Comparison of ENCODE assay signal across 11 cellular contexts in genomic region chr6:150169609-150170008, GRCh38. TPM values are rescaled to one million over a fixed set of nuclear protein-coding genes. Genes with fewer than 3 reads are reported as not detected.
A peak's percentile ranks its signal among the peaks of the same experiment; 100 is the strongest.
DNase-seq lines count a peak whose midpoint lies in the region; ATAC-seq and TF ChIP-seq lines count a peak whose summit lies in the region.
"Had no signal": no experiment of that assay in that cellular context is flagged by ENCODE, and none has a peak within 500 bp of the region (broad histone marks: within the 10 kb centered on the region; RNA-seq: fewer than 3 reads in every experiment).

No MANE protein-coding gene starts in this region.

- no peak overlapping the region for H3K4me3 ChIP-seq in IMR-90 (ENCODE audit: insufficient read depth, low read depth, low read length)
- no peak overlapping the region for H3K4me3 ChIP-seq in osteoblast (ENCODE audit: insufficient read depth, low read length)
- H3K4me3 ChIP-seq in effector memory CD4-positive, alpha-beta T cell (ENCODE audit: insufficient read depth, low read depth, low read length, poor library complexity, severe bottlenecking) = no peak overlapping the region

- H3K9me1 ChIP-seq in IMR-90 (ENCODE audit: insufficient read depth, low read length) = no peaks in the 10 kb centered on the region

- no peak for TF ChIP-seq RAD21 in IMR-90 (IDR thresholded peaks at IDR 0.05; ENCODE audit: low read length)

- no peak overlapping the region for H2AK9ac ChIP-seq in IMR-90 (replicated peaks; ENCODE audit: low read depth, low read length, poor library complexity)

- H3K36me3 Mint-ChIP-seq in activated naive CD8-positive, alpha-beta T cell treated with anti-CD3 and anti-CD28 coated beads, Interleukin-2, amount 50 U/mL, for 24 hours (ENCODE audit: low read depth) = no peaks in the 10 kb centered on the region

- H2BK15ac ChIP-seq in IMR-90 (ENCODE audit: low read depth, low read length) = no peak overlapping the region

- H2AFZ ChIP-seq in IMR-90 (replicated peaks; ENCODE audit: low read length, poor library complexity) (no peak overlapping the region), osteoblast (ENCODE audit: low read length) (no peak overlapping the region)

- no peak overlapping the region for H4K5ac ChIP-seq in IMR-90 (ENCODE audit: low read depth, low read length)

- CTCF ChIA-PET in IMR-90 (lab: Yijun Ruan, JAX) = no interaction called here

- POLR2A ChIA-PET in IMR-90 (lab: Charles Lee; ENCODE audit: unreplicated experiment) = no interaction called here

- H3K36me3 ChIP-seq in IMR-90 (ENCODE audit: control insufficient read depth, insufficient read depth, low read length) = no peaks in the 10 kb centered on the region
- no peaks in the 10 kb centered on the region for H3K36me3 ChIP-seq in osteoblast (ENCODE audit: insufficient read depth, low read length)
- no peaks in the 10 kb centered on the region for H3K36me3 ChIP-seq in effector memory CD4-positive, alpha-beta T cell (ENCODE audit: control insufficient read depth, insufficient read depth, low read length)

- no peak overlapping the region for H3K14ac ChIP-seq in IMR-90 (replicated peaks; ENCODE audit: low read depth, low read length)

- no TSS peak for BruUV-seq in IMR-90 (replicated peaks; lab: Mats Ljungman, UMichigan)

- no peak overlapping the region for H2AK5ac ChIP-seq in IMR-90 (ENCODE audit: low read depth, low read length)

- peaks cover 3% of the 10 kb centered on the region for H3K9me3 Mint-ChIP-seq in activated naive CD8-positive, alpha-beta T cell treated with anti-CD3 and anti-CD28 coated beads, Interleukin-2, amount 50 U/mL, for 24 hours
- H3K9me3 Mint-ChIP-seq: T-helper 1 cell treated with Interleukin-12 subunit alpha and Interleukin-12 subunit beta and Interleukin-4 antibody, amounts not matched to agents 30 μg/mL and 1 μg/mL, for 36 hours had no signal

- H3K79me1 ChIP-seq in IMR-90 (ENCODE audit: low read depth in 1 of 2, low read length in 2 of 2) = no peaks in the 10 kb centered on the region

- no peak overlapping the region for H2BK20ac ChIP-seq in IMR-90 (ENCODE audit: low read depth, low read length)

- DNase-seq in COLO829 (ENCODE audit: low spot score) (peak; percentile 37), IMR-90 (peak; percentile 81), osteoblast (ENCODE audit: insufficient read length, low spot score, missing footprints) (peak; percentile 87), mucosa of gallbladder (ENCODE audit: low spot score) (no peak)
- DNase-seq in activated naive CD8-positive, alpha-beta T cell treated with anti-CD3 and anti-CD28 coated beads, Interleukin-2, amount 50 U/mL, for 24 hours = peak; percentile 23
- no peak for DNase-seq in effector memory CD4-positive, alpha-beta T cell
- DNase-seq: kidney had no signal

- H3K23ac ChIP-seq in IMR-90 (ENCODE audit: low read depth, low read length) = no peak overlapping the region

- dilution Hi-C loops in IMR-90 (cut with HindIII; ENCODE audit: low sequenced_read_pairs, unreplicated experiment) = no loop called here

- H3K27me3 Mint-ChIP-seq in activated naive CD8-positive, alpha-beta T cell treated with anti-CD3 and anti-CD28 coated beads, Interleukin-2, amount 50 U/mL, for 24 hours = peaks cover 25% of the 10 kb centered on the region

- H4K20me1 ChIP-seq in IMR-90 (ENCODE audit: insufficient read depth, low read length) (no peaks in the 10 kb centered on the region), osteoblast (ENCODE audit: insufficient read depth, low read length) (no peaks in the 10 kb centered on the region)

- in situ Hi-C loops in IMR-90 (cut with MboI; ENCODE audit: low sequenced_read_pairs) = no loop called here

- peak; percentile 77 for ATAC-seq in IMR-90 (ENCODE audit: low read depth)
- ATAC-seq in activated naive CD8-positive, alpha-beta T cell treated with anti-CD3 and anti-CD28 coated beads, Interleukin-2, amount 50 U/mL, for 24 hours = peak; percentile 98
- ATAC-seq in GM19397 (IDR thresholded peaks at IDR 0.05; ENCODE audit: unreplicated experiment) = no peak
- ATAC-seq in GM19324 (IDR thresholded peaks at IDR 0.05; ENCODE audit: low FRiP score, unreplicated experiment) = no peak

- H3K4me1 Mint-ChIP-seq in activated naive CD8-positive, alpha-beta T cell treated with anti-CD3 and anti-CD28 coated beads, Interleukin-2, amount 50 U/mL, for 24 hours = peaks cover 22% of the 10 kb centered on the region

- H4K91ac ChIP-seq in IMR-90 (ENCODE audit: insufficient read depth, low read depth, low read length) = no peak overlapping the region

- H3K4me2 ChIP-seq in IMR-90 (ENCODE audit: low read depth, low read length) (no peak overlapping the region), osteoblast (ENCODE audit: insufficient read depth, low read length) (peak overlapping the region; percentile 14)

- H3K79me2 ChIP-seq in osteoblast (ENCODE audit: insufficient read depth, low read length) = no peaks in the 10 kb centered on the region

- H3K27ac ChIP-seq in IMR-90 (ENCODE audit: insufficient read depth, low read length) = no peak overlapping the region
- peak overlapping the region; percentile 43 for H3K27ac ChIP-seq in osteoblast (ENCODE audit: low read depth, low read length)
- no peak overlapping the region for H3K27ac ChIP-seq in effector memory CD4-positive, alpha-beta T cell (ENCODE audit: insufficient read depth, low read length, poor library complexity, severe bottlenecking)

- no peak overlapping the region for H3K56ac ChIP-seq in IMR-90 (ENCODE audit: extremely low read depth, insufficient read depth, low read length)

- no peak overlapping the region for H3K18ac ChIP-seq in IMR-90 (ENCODE audit: low read depth, low read length)

- no peak overlapping the region for H4K8ac ChIP-seq in IMR-90 (ENCODE audit: low read depth in 2 of 2, low read length in 2 of 2)

- H3K9ac ChIP-seq in IMR-90 (ENCODE audit: low read depth, low read length) = no peak overlapping the region

- no peak overlapping the region for H3K4ac ChIP-seq in IMR-90 (ENCODE audit: low read depth, low read length)

- intact Hi-C loops in IMR-90 (cut with micrococcal nuclease) = no loop called here

- no peak overlapping the region for H2BK5ac ChIP-seq in IMR-90 (ENCODE audit: low read depth, low read length, poor library complexity, severe bottlenecking)

- no peak overlapping the region for H3K4me3 Mint-ChIP-seq in activated naive CD8-positive, alpha-beta T cell treated with anti-CD3 and anti-CD28 coated beads, Interleukin-2, amount 50 U/mL, for 24 hours
- H3K4me3 Mint-ChIP-seq: T-helper 1 cell treated with Interleukin-12 subunit alpha and Interleukin-12 subunit beta and Interleukin-4 antibody, amounts not matched to agents 30 μg/mL and 1 μg/mL, for 36 hours had no signal

- H3K4me1 ChIP-seq in IMR-90 (ENCODE audit: control insufficient read depth, insufficient read depth, low read length) (no peaks in the 10 kb centered on the region), osteoblast (ENCODE audit: insufficient read depth, low read length) (peaks cover 8% of the 10 kb centered on the region)
- no peaks in the 10 kb centered on the region for H3K4me1 ChIP-seq in effector memory CD4-positive, alpha-beta T cell (ENCODE audit: control insufficient read depth, insufficient read depth, low read length, poor library complexity, severe bottlenecking)

- H3K27ac Mint-ChIP-seq in activated naive CD8-positive, alpha-beta T cell treated with anti-CD3 and anti-CD28 coated beads, Interleukin-2, amount 50 U/mL, for 24 hours = no peak overlapping the region
- H3K27ac Mint-ChIP-seq: T-helper 1 cell treated with Interleukin-12 subunit alpha and Interleukin-12 subunit beta and Interleukin-4 antibody, amounts not matched to agents 30 μg/mL and 1 μg/mL, for 36 hours had no signal

- H3K9me3 ChIP-seq in IMR-90 (ENCODE audit: control insufficient read depth, insufficient read depth, low read length) (no peaks in the 10 kb centered on the region), osteoblast (ENCODE audit: low read depth, low read length) (no peaks in the 10 kb centered on the region)
- H3K9me3 ChIP-seq in effector memory CD4-positive, alpha-beta T cell (ENCODE audit: control insufficient read depth, low read length) = no peaks in the 10 kb centered on the region

- no peak for TF ChIP-seq POLR2A in IMR-90 (IDR thresholded peaks at IDR 0.05; ENCODE audit: low read depth, low read length)

- no peak overlapping the region for H2BK120ac ChIP-seq in IMR-90 (ENCODE audit: low read depth, low read length)

- no peaks in the 10 kb centered on the region for H3K27me3 ChIP-seq in IMR-90 (ENCODE audit: control insufficient read depth, insufficient read depth, low read length)
- H3K27me3 ChIP-seq in osteoblast (ENCODE audit: insufficient read depth, low read length) = no peaks in the 10 kb centered on the region
- no peaks in the 10 kb centered on the region for H3K27me3 ChIP-seq in effector memory CD4-positive, alpha-beta T cell (replicated peaks; ENCODE audit: control insufficient read depth, insufficient read depth, low read length, poor library complexity, severe bottlenecking)

- TF ChIP-seq CTCF in IMR-90 (conservative IDR thresholded peaks at IDR 0.05; ENCODE audit: low read depth, low read length) (no peak), osteoblast (IDR thresholded peaks at IDR 0.05; ENCODE audit: extremely low read depth, low read depth, low read length) (no peak)

- WGBS in IMR-90 (ENCODE audit: extremely low coverage in 2 of 2, insufficient read length in 1 of 2), 2 experiments = no CpG with 5 or more reads among the region's 4 CpGs

TF ChIP-seq in IMR-90, 13 proteins besides CTCF, POLR2A, EP300 and RAD21 (continues in another document):
- TF ChIP-seq BHLHE40 (IDR thresholded peaks at IDR 0.05; ENCODE audit: low read depth, low read length) = 0 out of 2 replicates have a peak, but pooled peaks have one; percentile 19
- TF ChIP-seq MAFK (IDR thresholded peaks at IDR 0.05; ENCODE audit: low read depth, low read length) = no peak
- no peak for TF ChIP-seq ELK1 (IDR thresholded peaks at IDR 0.05; ENCODE audit: borderline replicate concordance, low read depth, low read length)
- TF ChIP-seq CEBPB (IDR thresholded peaks at IDR 0.05; ENCODE audit: low read depth, low read length) = peak; percentile 31; the same call in 1 of the 2 replicates
- no peak for TF ChIP-seq MAZ (IDR thresholded peaks at IDR 0.05; ENCODE audit: borderline replicate concordance, low read depth, low read length)
- peak; percentile 77 for TF ChIP-seq FOS (IDR thresholded peaks at IDR 0.05; ENCODE audit: low read depth, low read length)

RNA-seq across cellular contexts. Expression of gene PPP1R14C, which starts 26.8 kb away (rescaled TPM):
- total RNA-seq in IMR-90 (2012; rRNA removed) = not detected in 2 replicates
- polyA plus RNA-seq in IMR-90 (2012; rRNA removed) = not detected in 2 replicates
- not detected in 2 replicates for polyA plus RNA-seq in IMR-90 (2012; cell fraction: cytosol; rRNA removed)
- not detected in 2 replicates for polyA plus RNA-seq in IMR-90 (2012; cell fraction: nucleus; rRNA removed; ENCODE audit: low replicate concordance)
- total RNA-seq in osteoblast = 3.6 and 3.8 TPM in 2 replicates
- 0.37 TPM for total RNA-seq in mucosa of gallbladder
- total RNA-seq: NCI-H460 had no signal

Comparison
In these comparisons a context has a peak if more than half of its experiments do, and no peak if none do; other contexts are left out.
1. DNase-seq: peak in COLO829 (single experiment), IMR-90 (single experiment), activated naive CD8-positive, alpha-beta T cell treated with anti-CD3 and anti-CD28 coated beads, Interleukin-2, amount 50 U/mL, for 24 hours (single experiment) and osteoblast (single experiment); none in effector memory CD4-positive, alpha-beta T cell (0 of 3) and mucosa of gallbladder (single experiment).
2. ATAC-seq: peak in IMR-90 (single experiment) and activated naive CD8-positive, alpha-beta T cell treated with anti-CD3 and anti-CD28 coated beads, Interleukin-2, amount 50 U/mL, for 24 hours (single experiment); none in GM19397 (single experiment) and GM19324 (single experiment).